In genomic region chr19:12647490-12648071, GRCh38 we compare ENCODE assay signal across 8 cellular contexts. TPM values are rescaled to one million over a fixed set of nuclear protein-coding genes. Genes with fewer than 3 reads are reported as not detected.
DNase-seq lines count a peak whose midpoint lies in the region; ATAC-seq lines count a peak whose summit lies in the region.

No MANE protein-coding gene starts in this region.

- H3K4me1 ChIP-seq in iPS-18a (ENCODE audit: control insufficient read depth, low read depth, low read length), result no peaks in the 10 kb centered on the region

- H3K27ac Mint-ChIP-seq in activated naive CD4-positive, alpha-beta T cell treated with anti-CD3 and anti-CD28 coated beads, Interleukin-2, amount 50 U/mL, for 72 hours, result peak overlapping the region in 1 of 2 donors; percentile 10

- H3K27ac ChIP-seq in iPS-18a (ENCODE audit: low read length), result no peak overlapping the region

- no peaks in the 10 kb centered on the region for H3K36me3 ChIP-seq in iPS-18a (ENCODE audit: control insufficient read depth, low read depth, low read length)

- peak; percentile 58 to 72 for ATAC-seq in activated naive CD4-positive, alpha-beta T cell treated with anti-CD3 and anti-CD28 coated beads, Interleukin-2, amount 50 U/mL, for 72 hours
- ATAC-seq in GM19463 (IDR thresholded peaks at IDR 0.05; ENCODE audit: unreplicated experiment) (no peak), GM21529 (IDR thresholded peaks at IDR 0.05; ENCODE audit: unreplicated experiment) (no peak)

- no peak overlapping the region for H3K9ac ChIP-seq in iPS-18a (ENCODE audit: low read length)

- DNase-seq in activated naive CD4-positive, alpha-beta T cell treated with anti-CD3 and anti-CD28 coated beads, Interleukin-2, amount 50 U/mL, for 16 hours, result peak; percentile 29
- no peak for DNase-seq in activated naive CD4-positive, alpha-beta T cell treated with Interleukin-2 at 50 U/mL for 16 hours
- peak in 1 of 2 donors; percentile 50 for DNase-seq in activated naive CD4-positive, alpha-beta T cell treated with anti-CD3 and anti-CD28 coated beads, Interleukin-2, amount 50 U/mL, for 72 hours (ENCODE audit: low spot score in 2 of 2)
- DNase-seq in stimulated activated CD8-positive, alpha-beta memory T cell treated with anti-CD3 and anti-CD28 coated beads, Interleukin-4, amount 100 ng/mL, for 48 hours, result peak; percentile 75
- no peak for DNase-seq in KBM-7

- in situ Hi-C loops in KBM-7 (cut with MboI; ENCODE audit: low pct_unique_long_range_greater_than_20kb, low sequenced_read_pairs), result no loop called here

- peak overlapping the region; percentile 42 for H3K4me3 ChIP-seq in iPS-18a (ENCODE audit: low read length)

- H3K36me3 Mint-ChIP-seq in activated naive CD4-positive, alpha-beta T cell treated with anti-CD3 and anti-CD28 coated beads, Interleukin-2, amount 50 U/mL, for 72 hours, result peaks cover 0 to 11% of the 10 kb centered on the region in 2 donors

- H3K27me3 ChIP-seq in iPS-18a (ENCODE audit: control insufficient read depth, insufficient read depth, low read length), result no peaks in the 10 kb centered on the region

- H3K9me3 ChIP-seq in iPS-18a (ENCODE audit: control insufficient read depth, low read depth, low read length), result no peaks in the 10 kb centered on the region

- no peaks in the 10 kb centered on the region for H3K9me3 Mint-ChIP-seq in activated naive CD4-positive, alpha-beta T cell treated with anti-CD3 and anti-CD28 coated beads, Interleukin-2, amount 50 U/mL, for 72 hours

RNA-seq across cellular contexts. Expression of gene MAN2B1, which starts 19.0 kb away (rescaled TPM):
- 100 to 1,000 TPM; 136 to 174 TPM for total RNA-seq in activated naive CD4-positive, alpha-beta T cell treated with anti-CD3 and anti-CD28 coated beads, Interleukin-2, amount 50 U/mL, for 72 hours

RNA-seq across cellular contexts. Expression of gene WDR83, which starts 19.0 kb away (rescaled TPM):
- 10 to 100 TPM; 14.9 to 21.8 TPM for total RNA-seq in activated naive CD4-positive, alpha-beta T cell treated with anti-CD3 and anti-CD28 coated beads, Interleukin-2, amount 50 U/mL, for 72 hours

RNA-seq across cellular contexts. Expression of gene DHPS, which starts 34.1 kb away (rescaled TPM):
- total RNA-seq in activated naive CD4-positive, alpha-beta T cell treated with anti-CD3 and anti-CD28 coated beads, Interleukin-2, amount 50 U/mL, for 72 hours, result 100 to 1,000 TPM; 148 to 193 TPM

RNA-seq across cellular contexts. Expression of gene ZNF791, which starts 36.9 kb away (rescaled TPM):
- total RNA-seq in activated naive CD4-positive, alpha-beta T cell treated with anti-CD3 and anti-CD28 coated beads, Interleukin-2, amount 50 U/mL, for 72 hours, result 10 to 100 TPM; 14.7 to 16.7 TPM

RNA-seq across cellular contexts. Expression of gene ZNF490, which starts 37.0 kb away (rescaled TPM):
- total RNA-seq in activated naive CD4-positive, alpha-beta T cell treated with anti-CD3 and anti-CD28 coated beads, Interleukin-2, amount 50 U/mL, for 72 hours, result 1 to 10 TPM; 5.2 to 8.4 TPM

Comparison
In these comparisons a context has a peak if more than half of its experiments do, and no peak if none do; other contexts are left out.
1. DNase-seq: peak in activated naive CD4-positive, alpha-beta T cell treated with anti-CD3 and anti-CD28 coated beads, Interleukin-2, amount 50 U/mL, for 16 hours (single experiment) and stimulated activated CD8-positive, alpha-beta memory T cell treated with anti-CD3 and anti-CD28 coated beads, Interleukin-4, amount 100 ng/mL, for 48 hours (single experiment); none in activated naive CD4-positive, alpha-beta T cell treated with Interleukin-2 at 50 U/mL for 16 hours (single experiment) and KBM-7 (single experiment).
2. ATAC-seq: peak in activated naive CD4-positive, alpha-beta T cell treated with anti-CD3 and anti-CD28 coated beads, Interleukin-2, amount 50 U/mL, for 72 hours (2 of 2); none in GM19463 (single experiment) and GM21529 (single experiment).